12 cellular contexts compared by ENCODE assay signal in the genomic region with DNA sequence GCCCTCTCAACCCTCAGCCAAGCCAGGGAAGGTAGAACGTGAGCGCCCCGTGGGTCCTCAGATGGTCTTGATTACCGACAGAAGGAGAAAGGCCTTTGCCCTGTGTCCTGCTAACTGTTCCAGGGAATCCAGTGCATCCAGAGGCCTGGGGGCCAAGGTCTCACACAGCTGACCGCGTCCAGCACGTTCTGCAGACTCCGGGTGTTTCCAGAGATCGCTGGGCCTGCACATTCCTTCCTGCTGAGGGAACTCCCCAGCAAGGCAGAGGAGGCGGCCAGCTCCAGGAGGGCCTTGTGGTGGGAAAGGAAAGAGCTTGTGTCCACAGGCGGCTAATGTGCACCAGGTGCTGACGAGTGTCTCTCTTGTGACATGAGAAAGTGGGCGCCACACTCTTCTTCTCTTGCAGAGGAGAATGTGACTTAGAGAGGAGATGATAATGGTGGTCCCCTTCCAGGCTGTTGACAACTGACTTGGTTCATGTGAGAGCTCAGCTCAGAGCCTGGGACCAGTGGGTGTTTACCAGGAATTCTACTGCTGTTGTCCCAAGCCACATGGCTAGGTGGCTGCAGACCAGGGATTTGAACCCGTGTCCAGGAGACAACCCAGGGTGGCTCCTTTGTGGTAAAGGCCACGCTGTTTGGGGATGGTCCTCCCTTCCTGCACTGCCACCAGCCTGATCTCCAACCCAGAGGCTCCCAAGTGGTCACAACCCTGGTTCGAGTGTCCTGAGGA. TPM values are rescaled to one million over a fixed set of nuclear protein-coding genes. Genes with fewer than 3 reads are reported as not detected.
DNase-seq lines count a peak whose midpoint lies in the region; TF ChIP-seq lines count a peak whose summit lies in the region.
"Had no signal": no experiment of that assay in that cellular context is flagged by ENCODE, and none has a peak within 500 bp of the region (broad histone marks: within the 10 kb centered on the region; RNA-seq: fewer than 3 reads in every experiment).

No MANE protein-coding gene starts in this region.

- no peaks in the 10 kb centered on the region for H3K27me3 ChIP-seq in breast epithelium
- no peaks in the 10 kb centered on the region for H3K27me3 ChIP-seq in mammary epithelial cell (ENCODE audit: insufficient read depth, low read length)
- no peaks in the 10 kb centered on the region for H3K27me3 ChIP-seq in vagina

- intact Hi-C loops in breast epithelium (cut with DNase I; ENCODE audit: low total_unique reads) (no loop called here), mammary epithelial cell (cut with micrococcal nuclease) (no loop called here), vagina (cut with DNase I) (no loop called here)

- CTCF ChIA-PET in mammary epithelial cell (lab: Charles Lee; ENCODE audit: low non-redundant PET), result no interaction called here

- TF ChIP-seq POLR2A in breast epithelium (IDR thresholded peaks at IDR 0.05), result no peak
- TF ChIP-seq POLR2A in vagina (IDR thresholded peaks at IDR 0.05), result no peak

- H3K9me3 ChIP-seq in breast epithelium (no peaks in the 10 kb centered on the region), mammary epithelial cell (replicated peaks; ENCODE audit: insufficient read depth, low read length) (no peaks in the 10 kb centered on the region), vagina (no peaks in the 10 kb centered on the region)

- 88% methylated on average over 10 of the region's 16 CpGs for WGBS in mammary epithelial cell (ENCODE audit: low coverage, missing lambda C conversion rate)

- no peaks in the 10 kb centered on the region for H4K20me1 ChIP-seq in mammary epithelial cell (ENCODE audit: insufficient read depth, low read length)

- no peaks in the 10 kb centered on the region for H3K36me3 ChIP-seq in breast epithelium
- no peaks in the 10 kb centered on the region for H3K36me3 ChIP-seq in mammary epithelial cell (ENCODE audit: insufficient read depth, low read length)
- no peaks in the 10 kb centered on the region for H3K36me3 ChIP-seq in vagina

- TF ChIP-seq CTCF in breast epithelium (IDR thresholded peaks at IDR 0.05) (no peak), mammary epithelial cell (conservative IDR thresholded peaks at IDR 0.05 in 1 of 2, IDR thresholded peaks at IDR 0.05 in 1 of 2; ENCODE audit: extremely low read depth in 1 of 2, insufficient read depth in 1 of 2, low read depth in 1 of 2, low read length in 2 of 2) (no peak), vagina (IDR thresholded peaks at IDR 0.05) (no peak)

- H3K4me2 ChIP-seq in mammary epithelial cell (ENCODE audit: insufficient read depth, low read depth, low read length), result no peak overlapping the region

- in situ Hi-C loops in mammary epithelial cell (cut with MboI; ENCODE audit: low sequenced_read_pairs in 2 of 2), result no loop called here

- peak in 1 of 2 donors; percentile 43 for DNase-seq in breast epithelium (ENCODE audit: low spot score in 2 of 2)
- DNase-seq in mammary epithelial cell, result no peak
- peak; percentile 75 for DNase-seq in fibroblast of gingiva (ENCODE audit: low read depth)
- peak; percentile 37 for DNase-seq in myocyte (ENCODE audit: low read depth)
- peak in 1 of 2 donors; percentile 93 for DNase-seq in vagina (ENCODE audit: extremely low spot score in 2 of 2)
- no peak for DNase-seq in activated naive CD4-positive, alpha-beta T cell treated with anti-CD3 and anti-CD28 coated beads, Interleukin-2, amount 50 U/mL, for 16 hours
- DNase-seq in hippocampal formation (lab: John Stamatoyannopoulos, UW), result no peak
- DNase-seq in mesenteric fat pad (ENCODE audit: low spot score), result no peak
- DNase-seq: activated CD4-positive, alpha-beta memory T cell treated with anti-CD3 and anti-CD28 coated beads, Interleukin-2, amount 10 ng/mL, durations not matched to agents 7 days and 5 days; immature natural killer cell; NCI-H1436 treated with DMSO at 0.1 percent for 48 hours; stimulated activated CD4-positive, alpha-beta T cell treated with anti-CD3 and anti-CD28 coated beads, Interleukin-1b, Interleukin-23, amount 100 ng/mL, for 48 hours had no signal

- H3K9ac ChIP-seq in mammary epithelial cell (ENCODE audit: insufficient read depth, low read length), result no peak overlapping the region

- no peak overlapping the region for H3K4me3 ChIP-seq in breast epithelium
- H3K4me3 ChIP-seq in mammary epithelial cell (replicated peaks in 1 of 3; ENCODE audit: insufficient read depth in 1 of 3, low read depth in 2 of 3, low read length in 3 of 3), result no peak overlapping the region
- H3K4me3 ChIP-seq in vagina, result no peak overlapping the region

- BruUV-seq in mammary epithelial cell (replicated peaks; lab: Mats Ljungman, UMichigan), result no TSS peak

- no peak overlapping the region for H2AFZ ChIP-seq in mammary epithelial cell (ENCODE audit: low read depth, low read length)

- H3K4me1 ChIP-seq in breast epithelium, result peaks cover 0 to 10% of the 10 kb centered on the region in 2 donors
- no peaks in the 10 kb centered on the region for H3K4me1 ChIP-seq in mammary epithelial cell (ENCODE audit: insufficient read depth, low read length)
- peaks cover 57% of the 10 kb centered on the region for H3K4me1 ChIP-seq in vagina

- dilution Hi-C loops in mammary epithelial cell (cut with HindIII; ENCODE audit: low sequenced_read_pairs), result no loop called here

- H3K79me2 ChIP-seq in mammary epithelial cell (ENCODE audit: insufficient read depth, low read length), result no peaks in the 10 kb centered on the region

- H3K27ac ChIP-seq in breast epithelium (peak overlapping the region; percentile 73 to 91), mammary epithelial cell (ENCODE audit: insufficient read depth, low read depth, low read length) (no peak overlapping the region), vagina (peak overlapping the region; percentile 93)

RNA-seq across cellular contexts. Expression of a gene that starts 46.8 kb away (rescaled TPM):
- 1 to 10 TPM in 2 of 3 donors, not detected in 1; 1.2 to 5.2 TPM for total RNA-seq in breast epithelium
- not detected for total RNA-seq in mammary epithelial cell
- polyA plus RNA-seq in mammary epithelial cell, result not detected
- 3.8 TPM for polyA minus RNA-seq in mammary epithelial cell
- not detected in 2 replicates for total RNA-seq in myocyte
- not detected for polyA plus RNA-seq in myocyte (2012)
- 8.6 TPM for total RNA-seq in vagina
- total RNA-seq in mesenteric fat pad, result not detected
- total RNA-seq: activated CD4-positive, alpha-beta memory T cell treated with anti-CD3 and anti-CD28 coated beads, Interleukin-2, amount 10 ng/mL, durations not matched to agents 7 days and 5 days had no signal
- polyA plus RNA-seq: immature natural killer cell had no signal

Comparison
In these comparisons a context has a peak if more than half of its experiments do, and no peak if none do; other contexts are left out.
1. DNase-seq: peak in fibroblast of gingiva (single experiment) and myocyte (single experiment); none in mammary epithelial cell (single experiment), activated naive CD4-positive, alpha-beta T cell treated with anti-CD3 and anti-CD28 coated beads, Interleukin-2, amount 50 U/mL, for 16 hours (single experiment), hippocampal formation (0 of 2) and mesenteric fat pad (single experiment).